In the genomic region with DNA sequence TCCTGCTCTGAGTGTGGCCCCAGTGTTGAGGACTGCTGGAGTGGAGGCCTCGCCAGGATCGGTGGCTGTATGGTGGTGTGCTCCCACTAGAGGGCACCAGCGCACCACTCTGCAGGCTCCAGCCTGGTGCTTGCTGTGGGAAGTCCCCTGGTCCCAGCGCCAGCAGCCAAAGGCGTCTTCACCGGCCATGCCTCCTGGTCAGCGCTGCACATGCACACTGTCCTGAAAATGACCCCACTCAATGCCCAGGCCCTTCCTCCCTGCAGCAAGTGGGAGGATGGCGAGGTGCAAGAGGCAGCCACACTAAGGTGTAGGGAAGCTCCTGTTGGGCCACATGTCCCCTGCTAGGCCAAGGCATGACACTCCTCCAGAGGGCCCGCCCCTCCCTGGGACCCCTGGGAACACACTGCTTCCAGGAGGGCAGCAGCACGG, we compare ENCODE assay signal across 8 cellular contexts.
A peak's percentile ranks its signal among the peaks of the same experiment; 100 is the strongest.
DNase-seq lines count a peak whose midpoint lies in the region; ATAC-seq and TF ChIP-seq lines count a peak whose summit lies in the region.

No MANE protein-coding gene starts in this region.

- peak; percentile 88 to 95 (median 91) for TF ChIP-seq CTCF in transverse colon (IDR thresholded peaks at IDR 0.05)

- ATAC-seq in GM21723 (IDR thresholded peaks at IDR 0.05; ENCODE audit: unreplicated experiment): peak; percentile 92

- peaks cover 5 to 6% of the 10 kb centered on the region in 2 experiments for H3K4me1 ChIP-seq in trophoblast cell (ENCODE audit: control insufficient read depth in 1 of 2, insufficient read depth in 2 of 2, low read length in 2 of 2)
- H3K4me1 ChIP-seq in transverse colon: peaks cover 0 to 25% (median 5%) of the 10 kb centered on the region in 4 donors

- no peaks in the 10 kb centered on the region for H3K79me1 ChIP-seq in trophoblast cell (ENCODE audit: low read length)

- H3K36me3 ChIP-seq in trophoblast cell (ENCODE audit: control insufficient read depth in 1 of 2, insufficient read depth in 2 of 2, low read length in 2 of 2) (peaks cover 9 to 12% of the 10 kb centered on the region in 2 experiments), transverse colon (peaks cover 0 to 7% (median 0%) of the 10 kb centered on the region in 4 donors)

- H2BK5ac ChIP-seq in trophoblast cell (ENCODE audit: low read depth, low read length, poor library complexity): no peak overlapping the region

- intact Hi-C loops in transverse colon (cut with DNase I; ENCODE audit: low total_unique reads): loop anchor here (10.0 kb wide), 1 partner anchor 739 kb away; no protein-coding TSS in a partner anchor

- peaks cover 5% of the 10 kb centered on the region for H3K9me3 ChIP-seq in trophoblast cell (ENCODE audit: insufficient read depth, low read depth, low read length)
- H3K9me3 ChIP-seq in transverse colon: no peaks in the 10 kb centered on the region

- in situ Hi-C loops in SK-MEL-5 (cut with HindIII; ENCODE audit: low pct_unique_long_range_greater_than_20kb, low sequenced_read_pairs): no loop called here
- in situ Hi-C loops in transverse colon (cut with MboI; ENCODE audit: low pct_ligation_motif_present in 1 of 4, low pct_unique_long_range_greater_than_20kb in 1 of 4, low sequenced_read_pairs in 3 of 4): loop anchor here (10.0 to 25.0 kb wide), 5 partner anchors 237 to 762 kb away; no protein-coding TSS in a partner anchor

- H4K12ac ChIP-seq in trophoblast cell (ENCODE audit: low read depth, low read length): no peak overlapping the region

- H2AFZ ChIP-seq in trophoblast cell (ENCODE audit: insufficient read depth, low read length, poor library complexity): peak overlapping the region; percentile 76

- H3K4me2 ChIP-seq in trophoblast cell (ENCODE audit: low read length): no peak overlapping the region

- H3K27me3 ChIP-seq in trophoblast cell (ENCODE audit: insufficient read depth, low read length): no peaks in the 10 kb centered on the region
- no peaks in the 10 kb centered on the region for H3K27me3 ChIP-seq in transverse colon

- no peak overlapping the region for H3K23ac ChIP-seq in trophoblast cell (ENCODE audit: low read length)

- H2BK120ac ChIP-seq in trophoblast cell (ENCODE audit: insufficient read depth, low read length, poor library complexity): no peak overlapping the region

- H2AK5ac ChIP-seq in trophoblast cell (ENCODE audit: low read length): peak overlapping the region; percentile 27

- H3K4ac ChIP-seq in trophoblast cell (ENCODE audit: low read depth, low read length): no peak overlapping the region

- H3K14ac ChIP-seq in trophoblast cell (ENCODE audit: low read length): no peak overlapping the region

- H3K18ac ChIP-seq in trophoblast cell (ENCODE audit: low read length): peak overlapping the region; percentile 63

- H4K91ac ChIP-seq in trophoblast cell (ENCODE audit: low read depth, low read length): no peak overlapping the region

- no peak for TF ChIP-seq POLR2A in transverse colon (IDR thresholded peaks at IDR 0.05)

- H3K4me3 ChIP-seq in trophoblast cell (ENCODE audit: low read depth, low read length) (no peak overlapping the region), transverse colon (no peak overlapping the region)

- H2BK12ac ChIP-seq in trophoblast cell (ENCODE audit: low read length): no peak overlapping the region

- peak overlapping the region; percentile 31 for H4K8ac ChIP-seq in trophoblast cell (ENCODE audit: low read depth, low read length)

- no peak overlapping the region for H3K27ac ChIP-seq in trophoblast cell (ENCODE audit: low read depth, low read length)
- H3K27ac ChIP-seq in transverse colon: no peak overlapping the region

- DNase-seq in Daoy (ENCODE audit: low read depth) (peak; percentile 83), Kasumi-1 (lab: John Stamatoyannopoulos, UW) (peak; percentile 60), SK-MEL-5 (ENCODE audit: low read depth, low spot score) (peak; percentile 76), glomerular visceral epithelial cell (ENCODE audit: extremely low spot score) (peak; percentile 91), trophoblast cell (peak; percentile 84 to 91), transverse colon (peak; percentile 89)
- DNase-seq in activated gamma-delta T cell treated with anti-CD3 and anti-CD28 coated beads, Interleukin-2, amount 50 U/mL, for 16 hours (ENCODE audit: low read depth): peak; percentile 65

- no peaks in the 10 kb centered on the region for H3K79me2 ChIP-seq in trophoblast cell (ENCODE audit: control insufficient read depth, insufficient read depth, low read length, poor library complexity)

- TF ChIP-seq EP300 in transverse colon (IDR thresholded peaks at IDR 0.05; ENCODE audit: low read depth): no peak

- WGBS in trophoblast cell (ENCODE audit: extremely low coverage, insufficient coverage, insufficient read length): no CpG with 5 or more reads among the region's 10 CpGs
- WGBS in transverse colon (ENCODE audit: low coverage in 1 of 2), 2 donors: 12% methylated on average over 10 of the region's 10 CpGs; no CpG with 5 or more reads in 1 of the 2 donors

- H3K9ac ChIP-seq in trophoblast cell (ENCODE audit: low read length): no peak overlapping the region
